ENCODE assay signal across 8 cellular contexts in the genomic region with DNA sequence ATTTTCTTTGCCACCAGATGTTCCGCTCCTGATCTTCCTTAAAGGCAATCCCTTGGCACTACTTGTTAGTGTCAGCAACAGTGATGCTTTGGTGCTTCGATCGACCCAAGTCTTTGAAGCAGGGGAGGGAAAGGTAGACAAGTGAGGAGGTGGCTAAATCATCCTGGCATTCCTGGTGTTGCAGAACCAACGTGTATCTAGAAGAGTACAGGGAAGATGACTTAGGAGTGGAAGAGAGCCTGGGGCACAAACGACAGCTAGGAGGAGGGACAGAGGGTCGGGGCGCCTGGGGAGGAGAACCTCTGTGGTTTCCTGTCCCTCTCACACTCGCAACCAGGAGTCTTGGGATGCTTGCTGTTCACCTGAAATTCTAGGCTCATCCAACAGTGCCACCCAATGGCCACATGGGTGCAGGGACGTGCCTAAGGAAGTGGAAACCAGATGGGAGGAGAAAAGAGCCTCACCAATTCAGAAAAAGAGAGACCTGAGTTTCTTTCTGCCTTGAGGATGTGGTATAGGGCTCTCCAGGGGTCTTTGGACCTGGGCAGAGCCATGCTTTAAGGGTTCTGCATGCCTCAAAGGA. TPM values are rescaled to one million over a fixed set of nuclear protein-coding genes. Genes with fewer than 3 reads are reported as not detected.
DNase-seq lines count a peak whose midpoint lies in the region; ATAC-seq lines count a peak whose summit lies in the region.

No MANE protein-coding gene starts in this region.

- peak; percentile 50 to 60 (median 54) for DNase-seq in stimulated activated CD4-positive, alpha-beta T cell treated with anti-CD3 and anti-CD28 coated beads, Interleukin-12 subunit alpha, Interleukin-12 subunit beta, amount 100 ng/mL, for 48 hours (ENCODE audit: low read depth in 2 of 3, low spot score in 1 of 3)
- no peak for DNase-seq in stimulated activated CD4-positive, alpha-beta T cell treated with anti-CD3 and anti-CD28 coated beads, Interleukin-12 subunit alpha, Interleukin-12 subunit beta, amount 100 ng/mL, for 4 hours
- peak; percentile 78 for DNase-seq in NCI-H1694 treated with DMSO at 0.1 percent for 48 hours (lab: John Stamatoyannopoulos, UW)
- DNase-seq in T follicular helper cell (ENCODE audit: low read depth), result peak; percentile 39
- peak in 59 of 61 donors; percentile 24 to 93 (median 71) for DNase-seq in caudate nucleus (lab: John Stamatoyannopoulos, UW)
- DNase-seq in left colon, result peak; percentile 51 to 70
- peak; percentile 75 for DNase-seq in stimulated activated CD8-positive, alpha-beta memory T cell treated with anti-CD3 and anti-CD28 coated beads, Interleukin-4, amount 100 ng/mL, for 48 hours
- DNase-seq in effector memory CD4-positive, alpha-beta T cell, result no peak

- intact Hi-C loops in left colon (cut with DNase I, micrococcal nuclease), result loop anchor here in 1 of 2 donors (5.0 kb wide), 1 partner anchor 63 kb away; no protein-coding TSS in a partner anchor

- H3K4me1 ChIP-seq in effector memory CD4-positive, alpha-beta T cell (ENCODE audit: control insufficient read depth, insufficient read depth, low read length, poor library complexity, severe bottlenecking), result peaks cover 19% of the 10 kb centered on the region

- no peaks in the 10 kb centered on the region for H3K27me3 ChIP-seq in effector memory CD4-positive, alpha-beta T cell (replicated peaks; ENCODE audit: control insufficient read depth, insufficient read depth, low read length, poor library complexity, severe bottlenecking)

- H3K4me3 ChIP-seq in effector memory CD4-positive, alpha-beta T cell (ENCODE audit: insufficient read depth, low read depth, low read length, poor library complexity, severe bottlenecking), result no peak overlapping the region

- peak; percentile 60 for ATAC-seq in left colon

- no peaks in the 10 kb centered on the region for H3K36me3 ChIP-seq in effector memory CD4-positive, alpha-beta T cell (ENCODE audit: control insufficient read depth, insufficient read depth, low read length)

- H3K9me3 ChIP-seq in effector memory CD4-positive, alpha-beta T cell (ENCODE audit: control insufficient read depth, low read length), result no peaks in the 10 kb centered on the region

- H3K27ac ChIP-seq in caudate nucleus (ENCODE audit: low read depth, low read length), result no peak overlapping the region
- no peak overlapping the region for H3K27ac ChIP-seq in effector memory CD4-positive, alpha-beta T cell (ENCODE audit: insufficient read depth, low read length, poor library complexity, severe bottlenecking)

RNA-seq across cellular contexts. Expression of gene KCNA2, which starts 9.5 kb away (rescaled TPM):
- 1 to 10 TPM in 1 of 2 donors, under 1 TPM in 1; 0.27 to 1.0 TPM for total RNA-seq in left colon

RNA-seq across cellular contexts. Expression of gene KCNA3, which starts 59.1 kb away (rescaled TPM):
- 1 to 10 TPM in 1 of 2 donors, under 1 TPM in 1; 0.92 to 3.4 TPM for total RNA-seq in left colon

Comparison
In these comparisons a context has a peak if more than half of its experiments do, and no peak if none do; other contexts are left out.
1. DNase-seq: peak in stimulated activated CD4-positive, alpha-beta T cell treated with anti-CD3 and anti-CD28 coated beads, Interleukin-12 subunit alpha, Interleukin-12 subunit beta, amount 100 ng/mL, for 48 hours (3 of 3), NCI-H1694 treated with DMSO at 0.1 percent for 48 hours (single experiment), T follicular helper cell (single experiment), caudate nucleus (59 of 61), left colon (2 of 2) and stimulated activated CD8-positive, alpha-beta memory T cell treated with anti-CD3 and anti-CD28 coated beads, Interleukin-4, amount 100 ng/mL, for 48 hours (single experiment); none in stimulated activated CD4-positive, alpha-beta T cell treated with anti-CD3 and anti-CD28 coated beads, Interleukin-12 subunit alpha, Interleukin-12 subunit beta, amount 100 ng/mL, for 4 hours (single experiment) and effector memory CD4-positive, alpha-beta T cell (0 of 3).